20 cellular contexts compared by ENCODE assay signal in the genomic region with DNA sequence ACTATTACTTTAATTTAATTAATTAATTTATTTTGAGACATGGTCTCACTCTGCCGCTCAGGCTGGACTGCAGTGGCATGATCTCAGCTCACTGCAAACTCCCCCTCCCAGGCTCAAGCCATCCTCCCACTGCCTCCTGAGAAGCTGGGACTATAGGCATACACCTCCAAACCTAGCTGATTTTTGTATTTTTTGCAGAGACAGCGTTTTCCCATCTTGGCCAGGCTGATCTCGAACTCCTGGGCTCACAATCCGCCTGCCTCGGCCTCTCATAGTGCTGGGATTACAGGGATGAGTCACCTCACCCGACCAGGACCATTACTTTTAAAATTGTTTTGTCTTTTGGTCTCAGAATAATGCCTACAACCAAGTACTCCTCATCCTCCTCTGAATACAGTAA.
"Had no signal": no experiment of that assay in that cellular context is flagged by ENCODE, and none has a peak within 500 bp of the region (broad histone marks: within the 10 kb centered on the region; RNA-seq: fewer than 3 reads in every experiment).

No MANE protein-coding gene starts in this region.

- H3K4me1 Mint-ChIP-seq: activated CD4-positive, alpha-beta T cell treated with anti-CD3 and anti-CD28 coated beads for 36 hours; activated naive CD8-positive, alpha-beta T cell treated with anti-CD3 and anti-CD28 coated beads for 36 hours; T-cell had no signal

- DNase-seq: activated CD4-positive, alpha-beta T cell treated with anti-CD3 and anti-CD28 coated beads for 36 hours; activated CD8-positive, alpha-beta T cell treated with anti-CD3 and anti-CD28 coated beads for 36 hours; activated naive CD4-positive, alpha-beta T cell treated with Interleukin-2 at 50 U/mL for 16 hours; activated naive CD8-positive, alpha-beta T cell treated with anti-CD3 and anti-CD28 coated beads for 36 hours; brain microvascular endothelial cell; KG1; NCI-H1105; NCI-H1436; NCI-H1694 treated with DMSO at 0.1 percent for 48 hours; NCI-H2029 treated with DMSO at 0.1 percent for 48 hours; NCI-H510A treated with DMSO at 0.1 percent for 48 hours; NCI-H69; NK-92 treated with Interleukin-12 subunit alpha and Interleukin-12 subunit beta, amount 100 ng/mL, for 24 hours; OCI-M1; RPMI8226; T-cell; WERI-Rb-1 had no signal

- H3K27me3 ChIP-seq: brain microvascular endothelial cell had no signal

- H3K27ac Mint-ChIP-seq: activated CD8-positive, alpha-beta T cell treated with anti-CD3 and anti-CD28 coated beads for 36 hours; activated naive CD8-positive, alpha-beta T cell treated with anti-CD3 and anti-CD28 coated beads for 36 hours; T-cell had no signal

- H3K4me3 Mint-ChIP-seq: activated CD4-positive, alpha-beta T cell treated with anti-CD3 and anti-CD28 coated beads for 36 hours; activated CD8-positive, alpha-beta T cell treated with anti-CD3 and anti-CD28 coated beads for 36 hours; activated naive CD8-positive, alpha-beta T cell treated with anti-CD3 and anti-CD28 coated beads for 36 hours; T-cell had no signal

- H3K4me3 ChIP-seq: SK-N-MC had no signal

- H3K9me3 Mint-ChIP-seq: activated CD8-positive, alpha-beta T cell treated with anti-CD3 and anti-CD28 coated beads for 36 hours; activated naive CD8-positive, alpha-beta T cell treated with anti-CD3 and anti-CD28 coated beads for 36 hours; T-cell had no signal

- H3K27ac ChIP-seq: brain microvascular endothelial cell, SK-N-MC, WERI-Rb-1 had no signal

- H3K27me3 Mint-ChIP-seq: activated CD4-positive, alpha-beta T cell treated with anti-CD3 and anti-CD28 coated beads for 36 hours; activated CD8-positive, alpha-beta T cell treated with anti-CD3 and anti-CD28 coated beads for 36 hours; activated naive CD8-positive, alpha-beta T cell treated with anti-CD3 and anti-CD28 coated beads for 36 hours; T-cell had no signal

- ATAC-seq: activated CD4-positive, alpha-beta T cell treated with anti-CD3 and anti-CD28 coated beads for 36 hours; activated CD8-positive, alpha-beta T cell treated with anti-CD3 and anti-CD28 coated beads for 36 hours; Panc1; Right ventricle myocardium inferior; T-cell had no signal
